8 cellular contexts compared by ENCODE assay signal in genomic region chr2:73985318-73986084, GRCh38. TPM values are rescaled to one million over a fixed set of nuclear protein-coding genes. Genes with fewer than 3 reads are reported as not detected.
A peak's percentile ranks its signal among the peaks of the same experiment; 100 is the strongest.
DNase-seq lines count a peak whose midpoint lies in the region; ATAC-seq and TF ChIP-seq lines count a peak whose summit lies in the region.

No MANE protein-coding gene starts in this region.

- H3K4me2 ChIP-seq in MM.1S (ENCODE audit: low read depth, low read length) = peak overlapping the region; percentile 71

- intact Hi-C loops in activated CD4-positive, alpha-beta memory T cell treated with anti-CD3 and anti-CD28 coated beads for 36 hours (cut with micrococcal nuclease) = loop anchor here (1.0 to 2.0 kb wide), 3 partner anchors 17 to 59 kb away; partner anchors contain the start of gene DGUOK
- intact Hi-C loops in natural killer cell (cut with micrococcal nuclease) (loop anchor here (2.0 to 10.0 kb wide), 5 partner anchors 15 to 159 kb away; partner anchors contain the start of genes BOLA3 and DGUOK), transverse colon (cut with DNase I; ENCODE audit: low total_unique reads) (loop anchor here (10.0 kb wide), 2 partner anchors 61 to 161 kb away; partner anchors contain the start of genes DGUOK and STAMBP)

- peaks cover 2% of the 10 kb centered on the region for H3K9me3 Mint-ChIP-seq in activated CD4-positive, alpha-beta memory T cell treated with anti-CD3 and anti-CD28 coated beads for 36 hours
- H3K9me3 Mint-ChIP-seq in endothelial cell (ENCODE audit: unreplicated experiment) (no peaks in the 10 kb centered on the region), natural killer cell (no peaks in the 10 kb centered on the region)

- DNase-seq in ELF-1 (ENCODE audit: low read depth, low spot score) (peak; percentile 34), MM.1S (peak; percentile 48), endothelial cell (ENCODE audit: low spot score) (peak; percentile 53), natural killer cell (peak; percentile 54), transverse colon (peak; percentile 40), foreskin melanocyte (no peak)
- peak; percentile 80 for DNase-seq in activated CD4-positive, alpha-beta memory T cell treated with anti-CD3 and anti-CD28 coated beads for 36 hours

- H3K27me3 Mint-ChIP-seq in activated CD4-positive, alpha-beta memory T cell treated with anti-CD3 and anti-CD28 coated beads for 36 hours = no peaks in the 10 kb centered on the region
- peaks cover 24% of the 10 kb centered on the region for H3K27me3 Mint-ChIP-seq in endothelial cell (ENCODE audit: unreplicated experiment)
- peaks cover 19 to 20% of the 10 kb centered on the region in 2 donors for H3K27me3 Mint-ChIP-seq in natural killer cell (ENCODE audit: low read depth in 2 of 2)

- peak overlapping the region; percentile 75 for H3K4me3 ChIP-seq in MM.1S (ENCODE audit: low read length)
- H3K4me3 ChIP-seq in transverse colon = peak overlapping the region; percentile 10 to 73 (median 65)

- TF ChIP-seq CTCF in MM.1S (IDR thresholded peaks at IDR 0.05; ENCODE audit: low read length) (no peak), endothelial cell (IDR thresholded peaks at IDR 0.05; ENCODE audit: unreplicated experiment) (no peak), natural killer cell (IDR thresholded peaks at IDR 0.05) (no peak), transverse colon (IDR thresholded peaks at IDR 0.05) (no peak)

- peak; percentile 37 for ATAC-seq in GM21723 (IDR thresholded peaks at IDR 0.05; ENCODE audit: unreplicated experiment)
- peak; percentile 52 to 60 (median 54) for ATAC-seq in natural killer cell

- peaks cover 71% of the 10 kb centered on the region for H3K4me1 Mint-ChIP-seq in activated CD4-positive, alpha-beta memory T cell treated with anti-CD3 and anti-CD28 coated beads for 36 hours (ENCODE audit: low read depth)
- H3K4me1 Mint-ChIP-seq in endothelial cell (ENCODE audit: unreplicated experiment) = peaks cover 45% of the 10 kb centered on the region
- H3K4me1 Mint-ChIP-seq in natural killer cell = peaks cover 62 to 71% of the 10 kb centered on the region in 2 donors

- H3K4me1 ChIP-seq in MM.1S (ENCODE audit: low read length) (peaks cover 22% of the 10 kb centered on the region), transverse colon (peaks cover 27 to 77% (median 68%) of the 10 kb centered on the region in 4 donors)

- H3F3A ChIP-seq in MM.1S (ENCODE audit: insufficient read depth, low read length) = peaks cover 16% of the 10 kb centered on the region

- peak; percentile 38 for TF ChIP-seq POLR2A in transverse colon (IDR thresholded peaks at IDR 0.05)

- H3K79me2 ChIP-seq in MM.1S (ENCODE audit: low read length) = peaks cover 50% of the 10 kb centered on the region

- no peaks in the 10 kb centered on the region for H3K9me2 ChIP-seq in MM.1S (replicated peaks; ENCODE audit: insufficient read depth, low read length)

- peak overlapping the region; percentile 71 for H3K9ac ChIP-seq in MM.1S (ENCODE audit: low read length)

- peak overlapping the region; percentile 95 for H3K27ac Mint-ChIP-seq in activated CD4-positive, alpha-beta memory T cell treated with anti-CD3 and anti-CD28 coated beads for 36 hours
- H3K27ac Mint-ChIP-seq in endothelial cell (ENCODE audit: unreplicated experiment) (peak overlapping the region; percentile 83), natural killer cell (peak overlapping the region; percentile 34 to 84)

- no peaks in the 10 kb centered on the region for H3K9me3 ChIP-seq in MM.1S (replicated peaks; ENCODE audit: insufficient read depth, low read length)
- H3K9me3 ChIP-seq in transverse colon = no peaks in the 10 kb centered on the region

- H3K4me3 Mint-ChIP-seq in activated CD4-positive, alpha-beta memory T cell treated with anti-CD3 and anti-CD28 coated beads for 36 hours = peak overlapping the region; percentile 82
- peak overlapping the region; percentile 93 for H3K4me3 Mint-ChIP-seq in endothelial cell (ENCODE audit: unreplicated experiment)
- H3K4me3 Mint-ChIP-seq in natural killer cell = peak overlapping the region; percentile 89

- no peaks in the 10 kb centered on the region for H4K20me1 ChIP-seq in MM.1S (ENCODE audit: insufficient read depth, low read length)

- H3K36me3 ChIP-seq in MM.1S (replicated peaks; ENCODE audit: insufficient read depth, low read length) = no peaks in the 10 kb centered on the region
- H3K36me3 ChIP-seq in transverse colon = no peaks in the 10 kb centered on the region

- POLR2A ChIA-PET in activated CD4-positive, alpha-beta memory T cell treated with anti-CD3 and anti-CD28 coated beads for 36 hours (lab: Charles Lee) = interaction anchor here (0.6 to 3.2 kb wide), 7 partner anchors 16 to 214 kb away, joined by 3 to 11 read pairs (median 4); partner anchors contain the start of genes DGUOK and STAMBP

- H3K27ac ChIP-seq in MM.1S (ENCODE audit: low read length) = no peak overlapping the region
- peak overlapping the region; percentile 89 to 96 (median 92) for H3K27ac ChIP-seq in transverse colon

- CTCF ChIA-PET in activated CD4-positive, alpha-beta memory T cell treated with anti-CD3 and anti-CD28 coated beads for 36 hours (lab: Charles Lee) = interaction anchor here (0.8 to 3.8 kb wide), 3 partner anchors 14 to 161 kb away, joined by 3 to 32 read pairs (median 3); no protein-coding TSS in a partner anchor

- in situ Hi-C loops in transverse colon (cut with MboI; ENCODE audit: low pct_ligation_motif_present in 1 of 4, low pct_unique_long_range_greater_than_20kb in 1 of 4, low sequenced_read_pairs in 3 of 4) = loop anchor here in 1 of 4 donors (25.0 kb wide), 1 partner anchor 148 kb away; the partner anchor contains the start of gene STAMBP

- peak overlapping the region; percentile 40 for H2AFZ ChIP-seq in MM.1S (ENCODE audit: low read length)

- 4% methylated on average over 22 of the region's 64 CpGs; no CpG with 5 or more reads in 1 of the 2 donors for WGBS in transverse colon (ENCODE audit: low coverage in 1 of 2), 2 donors

- H3K27me3 ChIP-seq in MM.1S (replicated peaks; ENCODE audit: insufficient read depth, low read length) (0 out of 2 replicates have a peak, but pooled peaks cover 14% of the 10 kb centered on the region), transverse colon (no peaks in the 10 kb centered on the region)

- H3K36me3 Mint-ChIP-seq in activated CD4-positive, alpha-beta memory T cell treated with anti-CD3 and anti-CD28 coated beads for 36 hours = peaks cover 28% of the 10 kb centered on the region
- peaks cover 21% of the 10 kb centered on the region for H3K36me3 Mint-ChIP-seq in endothelial cell (ENCODE audit: low read depth, unreplicated experiment)
- no peaks in the 10 kb centered on the region for H3K36me3 Mint-ChIP-seq in natural killer cell

- no peak for TF ChIP-seq EP300 in transverse colon (IDR thresholded peaks at IDR 0.05; ENCODE audit: low read depth)

RNA-seq across cellular contexts. Expression of gene TET3, which starts 0.8 kb away (rescaled TPM):
- total RNA-seq in activated CD4-positive, alpha-beta memory T cell treated with anti-CD3 and anti-CD28 coated beads for 36 hours = 10 to 100 TPM; 10.5 to 11.8 TPM
- total RNA-seq in endothelial cell (ENCODE audit: unreplicated experiment) (23.0 TPM), natural killer cell (10 to 100 TPM; 40.0 to 47.9 (median 45.3) TPM), transverse colon (10 to 100 TPM; 20.2 to 26.9 (median 22.5) TPM)

RNA-seq across cellular contexts. Expression of gene DGUOK, which starts 58.8 kb away (rescaled TPM):
- total RNA-seq in activated CD4-positive, alpha-beta memory T cell treated with anti-CD3 and anti-CD28 coated beads for 36 hours = 100 to 1,000 TPM; 101 to 102 TPM
- 68.3 TPM for total RNA-seq in endothelial cell (ENCODE audit: unreplicated experiment)
- 10 to 100 TPM; 47.6 to 56.8 (median 54.8) TPM for total RNA-seq in natural killer cell
- total RNA-seq in transverse colon = 10 to 100 TPM; 27.3 to 49.7 (median 40.3) TPM
